ENCODE assay signal across 8 cellular contexts in the genomic region with DNA sequence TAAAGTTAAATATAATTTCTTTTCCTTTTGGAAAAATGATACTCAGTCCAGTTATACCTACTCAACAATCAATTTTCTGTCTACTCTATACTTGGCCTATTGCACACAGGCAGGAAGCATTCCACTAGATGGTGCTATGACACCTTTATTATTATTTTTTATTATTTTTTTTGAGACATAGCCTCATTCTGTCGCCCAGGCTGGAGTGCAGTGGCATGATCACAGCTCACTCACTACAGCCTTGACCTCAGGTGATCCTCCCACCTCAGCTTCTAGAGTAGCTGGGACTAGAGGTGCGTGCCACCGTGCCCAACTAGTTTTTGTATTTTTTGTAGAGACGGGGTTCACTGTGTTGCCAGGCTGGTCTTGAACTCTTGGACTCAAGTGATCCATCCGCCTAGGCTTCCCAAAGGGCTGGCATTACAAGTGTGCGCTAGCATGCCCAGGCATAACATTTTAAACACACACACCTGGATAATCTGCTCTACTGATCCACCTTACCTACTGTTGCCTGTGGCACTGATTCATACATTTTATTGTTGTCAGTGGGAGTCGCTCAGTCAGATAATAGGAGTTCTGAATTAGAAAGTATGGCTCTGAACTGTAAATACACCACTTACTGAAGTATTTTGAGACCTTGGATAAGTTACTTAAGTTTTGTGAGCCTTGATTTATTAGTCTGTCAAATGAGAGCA. TPM values are rescaled to one million over a fixed set of nuclear protein-coding genes. Genes with fewer than 3 reads are reported as not detected.
DNase-seq lines count a peak whose midpoint lies in the region; ATAC-seq, FAIRE-seq and TF ChIP-seq lines count a peak whose summit lies in the region.

No MANE protein-coding gene starts in this region.

- H3K27ac ChIP-seq in CD4-positive, CD25-positive, alpha-beta regulatory T cell (ENCODE audit: insufficient read depth, low read length, poor library complexity, severe bottlenecking) = no peak overlapping the region
- H3K27ac ChIP-seq in liver (ENCODE audit: low read depth in 1 of 2, low read length in 2 of 2) = no peak overlapping the region

- H3K9ac ChIP-seq in liver (ENCODE audit: low read depth in 1 of 2, low read length in 2 of 2) = no peak overlapping the region

- 91% methylated on average over 7 of the region's 7 CpGs for WGBS in liver

- ATAC-seq in CD4-positive, CD25-positive, alpha-beta regulatory T cell (ENCODE audit: low read depth in 2 of 2) = peak; percentile 67 to 71
- no peak for ATAC-seq in HG03565 (IDR thresholded peaks at IDR 0.05; ENCODE audit: unreplicated experiment)
- no peak for ATAC-seq in HG02610 (IDR thresholded peaks at IDR 0.05; ENCODE audit: unreplicated experiment)
- no peak for ATAC-seq in GM21619 (IDR thresholded peaks at IDR 0.05; ENCODE audit: unreplicated experiment)

- H3K4me1 Mint-ChIP-seq in CD4-positive, CD25-positive, alpha-beta regulatory T cell = peaks cover 12 to 39% (median 21%) of the 10 kb centered on the region in 4 donors
- peaks cover 17% of the 10 kb centered on the region for H3K4me1 Mint-ChIP-seq in activated T-helper 2 cell treated with anti-CD3 and anti-CD28 coated beads, Interferon-gamma antibody, Interleukin-2, Interleukin-4, amounts not matched to agents 10 μg/mL and 5 μg/mL and 100 μg/mL, durations not matched to agents 14 hours and 24 hours and 36 hours (ENCODE audit: low read depth)

- H3K4me3 Mint-ChIP-seq in CD4-positive, CD25-positive, alpha-beta regulatory T cell = no peak overlapping the region
- H3K4me3 Mint-ChIP-seq in activated T-helper 2 cell treated with anti-CD3 and anti-CD28 coated beads, Interferon-gamma antibody, Interleukin-2, Interleukin-4, amounts not matched to agents 10 μg/mL and 5 μg/mL and 100 μg/mL, durations not matched to agents 14 hours and 24 hours and 36 hours (ENCODE audit: low read depth) = no peak overlapping the region

- intact Hi-C loops in activated T-helper 2 cell treated with anti-CD3 and anti-CD28 coated beads, Interferon-gamma antibody, Interleukin-2, Interleukin-4, amounts not matched to agents 10 μg/mL and 5 μg/mL and 100 μg/mL, durations not matched to agents 14 hours and 24 hours and 36 hours (cut with micrococcal nuclease) = loop anchor here (2.0 to 10.0 kb wide), 3 partner anchors 62 to 262 kb away; no protein-coding TSS in a partner anchor

- H3K9me3 ChIP-seq in CD4-positive, CD25-positive, alpha-beta regulatory T cell (ENCODE audit: control insufficient read depth in 2 of 2, low read length in 2 of 2) = no peaks in the 10 kb centered on the region
- peaks cover 0 to 4% (median 0%) of the 10 kb centered on the region in 4 donors for H3K9me3 ChIP-seq in liver (ENCODE audit: control insufficient read depth in 4 of 4, low read length in 3 of 4)

- H3K27me3 ChIP-seq in CD4-positive, CD25-positive, alpha-beta regulatory T cell (ENCODE audit: control insufficient read depth, insufficient read depth, low read length) = no peaks in the 10 kb centered on the region
- no peaks in the 10 kb centered on the region for H3K27me3 ChIP-seq in liver (ENCODE audit: control insufficient read depth in 4 of 4, insufficient read depth in 4 of 4, low read length in 3 of 4)

- FAIRE-seq in HTR-8/SVneo (lab: Jason Lieb, UNC) = no peak

- no peak overlapping the region for H3K4me3 ChIP-seq in CD4-positive, CD25-positive, alpha-beta regulatory T cell (ENCODE audit: low read depth, low read length)
- no peak overlapping the region for H3K4me3 ChIP-seq in liver (ENCODE audit: low read depth in 1 of 3, low read length in 3 of 3)

- H3K27ac Mint-ChIP-seq in CD4-positive, CD25-positive, alpha-beta regulatory T cell = peak overlapping the region; percentile 20 to 56 (median 28)
- H3K27ac Mint-ChIP-seq in activated T-helper 2 cell treated with anti-CD3 and anti-CD28 coated beads, Interferon-gamma antibody, Interleukin-2, Interleukin-4, amounts not matched to agents 10 μg/mL and 5 μg/mL and 100 μg/mL, durations not matched to agents 14 hours and 24 hours and 36 hours = peak overlapping the region; percentile 46

- H3K9me3 Mint-ChIP-seq in CD4-positive, CD25-positive, alpha-beta regulatory T cell = no peaks in the 10 kb centered on the region
- no peaks in the 10 kb centered on the region for H3K9me3 Mint-ChIP-seq in activated T-helper 2 cell treated with anti-CD3 and anti-CD28 coated beads, Interferon-gamma antibody, Interleukin-2, Interleukin-4, amounts not matched to agents 10 μg/mL and 5 μg/mL and 100 μg/mL, durations not matched to agents 14 hours and 24 hours and 36 hours

- peaks cover 68% of the 10 kb centered on the region for H3K36me3 ChIP-seq in CD4-positive, CD25-positive, alpha-beta regulatory T cell (ENCODE audit: control insufficient read depth, insufficient read depth, low read length)
- peaks cover 19 to 79% (median 63%) of the 10 kb centered on the region in 4 donors for H3K36me3 ChIP-seq in liver (ENCODE audit: control insufficient read depth in 4 of 4, insufficient read depth in 3 of 4, low read depth in 1 of 4, low read length in 3 of 4)

- peaks cover 33% of the 10 kb centered on the region for H3K36me3 Mint-ChIP-seq in CD4-positive, CD25-positive, alpha-beta regulatory T cell
- H3K36me3 Mint-ChIP-seq in activated T-helper 2 cell treated with anti-CD3 and anti-CD28 coated beads, Interferon-gamma antibody, Interleukin-2, Interleukin-4, amounts not matched to agents 10 μg/mL and 5 μg/mL and 100 μg/mL, durations not matched to agents 14 hours and 24 hours and 36 hours (ENCODE audit: low read depth) = peaks cover 60% of the 10 kb centered on the region

- peaks cover 12% of the 10 kb centered on the region for H3K4me1 ChIP-seq in CD4-positive, CD25-positive, alpha-beta regulatory T cell (ENCODE audit: control insufficient read depth, insufficient read depth, low read length, poor library complexity, severe bottlenecking)
- no peaks in the 10 kb centered on the region for H3K4me1 ChIP-seq in liver (ENCODE audit: control insufficient read depth in 4 of 4, insufficient read depth in 4 of 4, low read length in 3 of 4)

- peak in 2 of 3 donors; percentile 63 to 70 for DNase-seq in CD4-positive, CD25-positive, alpha-beta regulatory T cell
- DNase-seq in HTR-8/SVneo (ENCODE audit: insufficient read length, low spot score) (peak; percentile 28), Ammon's horn (ENCODE audit: low spot score) (no peak)
- no peak for DNase-seq in activated T-helper 2 cell treated with anti-CD3 and anti-CD28 coated beads, Interferon-gamma antibody, Interleukin-2, Interleukin-4, amounts not matched to agents 10 μg/mL and 5 μg/mL and 100 μg/mL, durations not matched to agents 14 hours and 24 hours and 36 hours (ENCODE audit: low spot score)

- peak; percentile 13 for TF ChIP-seq CTCF in liver (IDR thresholded peaks at IDR 0.05; ENCODE audit: low read depth, low read length, missing input control)

- H3K27me3 Mint-ChIP-seq in CD4-positive, CD25-positive, alpha-beta regulatory T cell = no peaks in the 10 kb centered on the region
- no peaks in the 10 kb centered on the region for H3K27me3 Mint-ChIP-seq in activated T-helper 2 cell treated with anti-CD3 and anti-CD28 coated beads, Interferon-gamma antibody, Interleukin-2, Interleukin-4, amounts not matched to agents 10 μg/mL and 5 μg/mL and 100 μg/mL, durations not matched to agents 14 hours and 24 hours and 36 hours (ENCODE audit: low read depth)

- peak in 1 of 2 donors; percentile 51 for TF ChIP-seq RAD21 in liver (IDR thresholded peaks at IDR 0.05)

TF ChIP-seq in liver, 16 proteins besides CTCF, POLR2A, EP300 and RAD21 (continues in another document):
- TF ChIP-seq FOXA1 (IDR thresholded peaks at IDR 0.05) (no peak), SP1 (IDR thresholded peaks at IDR 0.05) (no peak), JUND (IDR thresholded peaks at IDR 0.05) (no peak), NR2F2 (IDR thresholded peaks at IDR 0.05) (no peak)
- TF ChIP-seq, protein P1, sequence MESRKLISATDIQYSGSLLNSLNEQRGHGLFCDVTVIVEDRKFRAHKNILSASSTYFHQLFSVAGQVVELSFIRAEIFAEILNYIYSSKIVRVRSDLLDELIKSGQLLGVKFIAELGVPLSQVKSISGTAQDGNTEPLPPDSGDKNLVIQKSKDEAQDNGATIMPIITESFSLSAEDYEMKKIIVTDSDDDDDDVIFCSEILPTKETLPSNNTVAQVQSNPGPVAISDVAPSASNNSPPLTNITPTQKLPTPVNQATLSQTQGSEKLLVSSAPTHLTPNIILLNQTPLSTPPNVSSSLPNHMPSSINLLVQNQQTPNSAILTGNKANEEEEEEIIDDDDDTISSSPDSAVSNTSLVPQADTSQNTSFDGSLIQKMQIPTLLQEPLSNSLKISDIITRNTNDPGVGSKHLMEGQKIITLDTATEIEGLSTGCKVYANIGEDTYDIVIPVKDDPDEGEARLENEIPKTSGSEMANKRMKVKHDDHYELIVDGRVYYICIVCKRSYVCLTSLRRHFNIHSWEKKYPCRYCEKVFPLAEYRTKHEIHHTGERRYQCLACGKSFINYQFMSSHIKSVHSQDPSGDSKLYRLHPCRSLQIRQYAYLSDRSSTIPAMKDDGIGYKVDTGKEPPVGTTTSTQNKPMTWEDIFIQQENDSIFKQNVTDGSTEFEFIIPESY (IDR thresholded peaks at IDR 0.05) = no peak
- TF ChIP-seq, protein P2, sequence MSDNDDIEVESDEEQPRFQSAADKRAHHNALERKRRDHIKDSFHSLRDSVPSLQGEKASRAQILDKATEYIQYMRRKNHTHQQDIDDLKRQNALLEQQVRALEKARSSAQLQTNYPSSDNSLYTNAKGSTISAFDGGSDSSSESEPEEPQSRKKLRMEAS (IDR thresholded peaks at IDR 0.05) = no peak

RNA-seq across cellular contexts. Expression of a gene that starts 56.2 kb away (rescaled TPM):
- 80.4 TPM for total RNA-seq in CD4-positive, CD25-positive, alpha-beta regulatory T cell
- polyA plus RNA-seq in CD4-positive, CD25-positive, alpha-beta regulatory T cell = 10 to 100 TPM; 18.2 to 29.0 (median 22.0) TPM
- total RNA-seq in activated T-helper 2 cell treated with anti-CD3 and anti-CD28 coated beads, Interferon-gamma antibody, Interleukin-2, Interleukin-4, amounts not matched to agents 10 μg/mL and 5 μg/mL and 100 μg/mL, durations not matched to agents 14 hours and 24 hours and 36 hours = 127 and 135 TPM in 2 replicates
- 10 to 100 TPM; 39.5 to 49.9 TPM for total RNA-seq in liver
- 10 to 100 TPM; 23.5 to 39.7 TPM for polyA plus RNA-seq in liver

Comparison
In these comparisons a context has a peak if more than half of its experiments do, and no peak if none do; other contexts are left out.
1. ATAC-seq: peak in CD4-positive, CD25-positive, alpha-beta regulatory T cell (2 of 2); none in HG03565 (single experiment), HG02610 (single experiment) and GM21619 (single experiment).
2. DNase-seq: peak in CD4-positive, CD25-positive, alpha-beta regulatory T cell (2 of 3) and HTR-8/SVneo (single experiment); none in activated T-helper 2 cell treated with anti-CD3 and anti-CD28 coated beads, Interferon-gamma antibody, Interleukin-2, Interleukin-4, amounts not matched to agents 10 μg/mL and 5 μg/mL and 100 μg/mL, durations not matched to agents 14 hours and 24 hours and 36 hours (single experiment) and Ammon's horn (single experiment).